ENCODE assay signal across 1 cellular context in genomic region chr2:179711375-179711774, GRCh38.
TF ChIP-seq lines count a peak whose summit lies in the region.

No MANE protein-coding gene starts in this region.

TF ChIP-seq in HepG2, 621 proteins besides CTCF, POLR2A, EP300 and RAD21 (continued from another document):
- TF ChIP-seq PRDM4 (CRISPR knock-in tag; IDR thresholded peaks at IDR 0.05; ENCODE audit: borderline replicate concordance) (no peak), ZMAT5 (CRISPR knock-in tag; IDR thresholded peaks at IDR 0.05; ENCODE audit: borderline replicate concordance, low read depth) (no peak), JDP2 (CRISPR knock-in tag; IDR thresholded peaks at IDR 0.05; ENCODE audit: borderline replicate concordance) (no peak), ZNF441 (CRISPR knock-in tag; IDR thresholded peaks at IDR 0.05; ENCODE audit: borderline replicate concordance) (no peak)
- TF ChIP-seq, protein P1, sequence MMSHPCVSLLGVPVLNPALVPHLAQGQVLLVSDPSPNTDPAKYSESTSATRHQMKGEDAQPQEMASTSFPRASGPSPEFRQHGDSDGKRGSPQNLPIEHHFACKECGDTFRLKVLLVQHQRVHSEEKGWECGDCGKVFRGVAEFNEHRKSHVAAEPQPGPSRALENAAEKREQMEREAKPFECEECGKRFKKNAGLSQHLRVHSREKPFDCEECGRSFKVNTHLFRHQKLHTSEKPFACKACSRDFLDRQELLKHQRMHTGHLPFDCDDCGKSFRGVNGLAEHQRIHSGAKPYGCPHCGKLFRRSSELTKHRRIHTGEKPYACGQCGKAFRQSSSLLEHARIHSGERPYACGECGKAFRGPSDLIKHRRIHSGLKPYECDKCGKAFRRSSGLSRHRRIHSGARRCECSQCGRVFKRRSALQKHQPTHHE (CRISPR knock-in tag; IDR thresholded peaks at IDR 0.05; ENCODE audit: borderline replicate concordance): no peak
